ENCODE assay signal across 16 cellular contexts in genomic region chr1:120881934-120882333, GRCh38. TPM values are rescaled to one million over a fixed set of nuclear protein-coding genes. Genes with fewer than 3 reads are reported as not detected.
"Had no signal": no experiment of that assay in that cellular context is flagged by ENCODE, and none has a peak within 500 bp of the region (broad histone marks: within the 10 kb centered on the region; RNA-seq: fewer than 3 reads in every experiment).

No MANE protein-coding gene starts in this region.

RNA-seq across cellular contexts. Expression of gene PPIAL4A, which starts 7.6 kb away (rescaled TPM):
- total RNA-seq: stomach, subcutaneous adipose tissue, suprapubic skin, temporal lobe, testis, thoracic aorta, thyroid gland, tibial nerve, transverse colon, upper lobe of left lung, upper lobe of right lung, ureter, urinary bladder, uterus, vagina had no signal
- polyA plus RNA-seq: stomach, thymus, urinary bladder had no signal
